Comparison of ENCODE assay signal across 31 cellular contexts in the genomic region with DNA sequence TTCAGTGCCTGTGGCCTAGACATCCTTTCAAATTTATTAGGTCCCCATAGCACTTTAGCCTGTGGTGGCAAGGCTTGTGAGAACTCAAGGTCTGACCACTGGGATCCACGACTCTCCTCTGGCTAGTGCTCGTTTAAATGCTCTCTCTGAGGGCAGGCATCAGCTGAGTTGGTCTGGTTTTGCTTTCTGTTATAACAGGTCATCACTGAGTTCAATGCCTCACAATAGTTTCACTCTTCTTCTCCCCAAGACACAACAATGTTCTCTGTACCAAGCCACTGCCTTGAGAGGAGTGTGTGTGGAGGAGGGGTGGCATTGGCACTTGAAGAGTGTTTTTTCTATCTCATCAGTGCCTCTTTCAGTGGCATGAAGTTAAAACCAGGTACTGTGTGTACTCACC. TPM values are rescaled to one million over a fixed set of nuclear protein-coding genes. Genes with fewer than 3 reads are reported as not detected.
DNase-seq lines count a peak whose midpoint lies in the region; ATAC-seq, FAIRE-seq and TF ChIP-seq lines count a peak whose summit lies in the region.
"Had no signal": no experiment of that assay in that cellular context is flagged by ENCODE, and none has a peak within 500 bp of the region (broad histone marks: within the 10 kb centered on the region; RNA-seq: fewer than 3 reads in every experiment).

No MANE protein-coding gene starts in this region.

- POLR2A ChIA-PET in GM12878 (lab: Charles Lee) = no interaction called here

- TF ChIP-seq CTCF in GM12878 (IDR thresholded peaks at IDR 0.05 in 2 of 3, conservative IDR thresholded peaks at IDR 0.05 in 1 of 3; ENCODE audit: control insufficient read depth in 2 of 3, extremely low read depth in 1 of 3, insufficient read depth in 1 of 3, low read depth in 3 of 3, low read length in 3 of 3) = no peak

- SMC1A ChIA-PET in GM12878 (lab: Charles Lee; ENCODE audit: uncharacterized antibody, unreplicated experiment) = no interaction called here

- no peak overlapping the region for H3K27ac ChIP-seq in GM12878 (ENCODE audit: control insufficient read depth, insufficient read depth)
- H3K27ac ChIP-seq: esophagus muscularis mucosa, prostate gland, stomach had no signal

- TF ChIP-seq POLR2A in GM12878 (IDR thresholded peaks at IDR 0.05; ENCODE audit: low read depth, low read length) = no peak

- H3K9me3 ChIP-seq in GM12878 (replicated peaks; ENCODE audit: control insufficient read depth, insufficient read depth, low read length) (no peaks in the 10 kb centered on the region; the same call in none of the 3 replicates), HAP-1 (no peaks in the 10 kb centered on the region)
- H3K9me3 ChIP-seq: prostate gland had no signal

- WGBS in GM12878 (ENCODE audit: insufficient coverage, insufficient replicate concordance, low lambda C conversion rate, missing lambda C conversion rate) = 0% methylated on average over 2 of the region's 2 CpGs

- intact Hi-C loops in GM12878 (cut with micrococcal nuclease; ENCODE audit: unreplicated experiment) = loop anchor here (2.0 kb wide), 4 partner anchors 162 to 230 kb away; a partner anchor contains a TSS

- H3K4me1 ChIP-seq in GM12878 (ENCODE audit: control insufficient read depth, insufficient read depth, low read length) (peaks cover 5% of the 10 kb centered on the region; the same call in 1 of the 2 replicates), HAP-1 (no peaks in the 10 kb centered on the region)
- H3K4me1 ChIP-seq: esophagus muscularis mucosa, prostate gland, stomach had no signal

- H2AFZ ChIP-seq in GM12878 (ENCODE audit: control insufficient read depth, low read depth, low read length) = peak overlapping the region; percentile 69

- ATAC-seq in GM18867 (IDR thresholded peaks at IDR 0.05; ENCODE audit: unreplicated experiment) (peak; percentile 73), GM21515 (IDR thresholded peaks at IDR 0.05; ENCODE audit: unreplicated experiment) (peak; percentile 61), HG02981 (IDR thresholded peaks at IDR 0.05; ENCODE audit: unreplicated experiment) (peak; percentile 61), GM12878 (peak; percentile 75)
- ATAC-seq: left lobe of liver had no signal

- H3K27me3 ChIP-seq in GM12878 (replicated peaks in 1 of 2; ENCODE audit: control insufficient read depth in 2 of 2, insufficient read depth in 2 of 2, low read length in 1 of 2) (no peaks in the 10 kb centered on the region), HAP-1 (ENCODE audit: low read depth) (no peaks in the 10 kb centered on the region)
- H3K27me3 ChIP-seq: esophagus muscularis mucosa, stomach had no signal

- DNase-seq in GM12878 (ENCODE audit: low read depth, low spot score) (peak; percentile 24), HAP-1 (ENCODE audit: low spot score in 2 of 2) (no peak)
- no peak for DNase-seq in stimulated activated naive CD4-positive, alpha-beta T cell treated with Interleukin-2 at 50 U/mL for 16 hours (lab: John Stamatoyannopoulos, UW)
- DNase-seq in stimulated activated CD4-positive, alpha-beta T cell treated with anti-CD3 and anti-CD28 coated beads, Interleukin-2, amount 100 ng/mL, for 24 hours = no peak
- DNase-seq: activated CD4-positive, alpha-beta T cell treated with anti-CD3 and anti-CD28 coated beads, Interleukin-2, amount 10 ng/mL, durations not matched to agents 7 days and 5 days; activated naive CD4-positive, alpha-beta T cell treated with anti-CD3 and anti-CD28 coated beads, Interleukin-2, amount 50 U/mL, for 16 hours; CD8-positive, alpha-beta memory T cell; DMS79 treated with DMSO at 0.1 percent for 48 hours; effector CD8-positive, alpha-beta T cell; Karpas-422; midbrain; NCI-H1092 treated with DMSO at 0.1 percent for 48 hours; NCI-H748 treated with DMSO at 0.1 percent for 48 hours; SHP77 treated with DMSO at 0.1 percent for 48 hours; stimulated activated CD4-positive, alpha-beta T cell treated with anti-CD3 and anti-CD28 coated beads, Interleukin-2, amount 100 ng/mL, for 48 hours; stomach; trophoblast cell had no signal

- BruUV-seq in GM12878 (replicated peaks; lab: Mats Ljungman, UMichigan) = no TSS peak

- no peak for TF ChIP-seq RAD21 in GM12878 (IDR thresholded peaks at IDR 0.05; ENCODE audit: insufficient read depth, low read depth, low read length)

- H3K36me3 ChIP-seq in GM12878 (ENCODE audit: control insufficient read depth in 2 of 2, insufficient read depth in 2 of 2, low read length in 1 of 2) = no peaks in the 10 kb centered on the region
- no peaks in the 10 kb centered on the region for H3K36me3 ChIP-seq in HAP-1 (replicated peaks)
- H3K36me3 ChIP-seq: esophagus muscularis mucosa, prostate gland, stomach had no signal

- TF ChIP-seq EP300 in GM12878 (IDR thresholded peaks at IDR 0.05; ENCODE audit: borderline replicate concordance in 1 of 2, control insufficient read depth in 1 of 2, low read depth in 2 of 2, low read length in 2 of 2) = no peak

- no peaks in the 10 kb centered on the region for H3K79me2 ChIP-seq in GM12878 (ENCODE audit: control insufficient read depth, insufficient read depth, low read length)

- peak; percentile 54 for FAIRE-seq in GM12878 (lab: Jason Lieb, UNC)
- FAIRE-seq: astrocyte, HTR-8/SVneo had no signal

- H3K9ac ChIP-seq in GM12878 (ENCODE audit: control insufficient read depth, insufficient read depth, low read length) = no peak overlapping the region

- in situ Hi-C loops in GM12878 (cut with MboI) = no loop called here
- in situ Hi-C loops in HAP-1 (cut with MboI; ENCODE audit: low sequenced_read_pairs) = no loop called here

- H3K4me2 ChIP-seq in GM12878 (ENCODE audit: control insufficient read depth, insufficient read depth) = peak overlapping the region; percentile 48

- H3K4me3 ChIP-seq in GM12878 = no peak overlapping the region
- no peak overlapping the region for H3K4me3 ChIP-seq in HAP-1
- H3K4me3 ChIP-seq: esophagus muscularis mucosa, prostate gland, stomach had no signal

- RAD21 ChIA-PET in GM12878 (lab: Charles Lee; ENCODE audit: unreplicated experiment) = interaction anchor here (1.3 kb wide), 1 partner anchor 212 kb away, joined by 4 read pairs; no protein-coding TSS in a partner anchor

- no peaks in the 10 kb centered on the region for H4K20me1 ChIP-seq in GM12878 (ENCODE audit: control insufficient read depth, insufficient read depth)

- CTCF ChIA-PET in GM12878 (lab: Yijun Ruan, JAX) = no interaction called here

TF ChIP-seq in GM12878, 131 proteins besides CTCF, POLR2A, EP300 and RAD21 (continues in another document):
- TF ChIP-seq, protein P1, sequence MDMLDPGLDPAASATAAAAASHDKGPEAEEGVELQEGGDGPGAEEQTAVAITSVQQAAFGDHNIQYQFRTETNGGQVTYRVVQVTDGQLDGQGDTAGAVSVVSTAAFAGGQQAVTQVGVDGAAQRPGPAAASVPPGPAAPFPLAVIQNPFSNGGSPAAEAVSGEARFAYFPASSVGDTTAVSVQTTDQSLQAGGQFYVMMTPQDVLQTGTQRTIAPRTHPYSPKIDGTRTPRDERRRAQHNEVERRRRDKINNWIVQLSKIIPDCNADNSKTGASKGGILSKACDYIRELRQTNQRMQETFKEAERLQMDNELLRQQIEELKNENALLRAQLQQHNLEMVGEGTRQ (IDR thresholded peaks at IDR 0.05; ENCODE audit: borderline replicate concordance, low read depth, low read length) = no peak
- TF ChIP-seq, protein P2, sequence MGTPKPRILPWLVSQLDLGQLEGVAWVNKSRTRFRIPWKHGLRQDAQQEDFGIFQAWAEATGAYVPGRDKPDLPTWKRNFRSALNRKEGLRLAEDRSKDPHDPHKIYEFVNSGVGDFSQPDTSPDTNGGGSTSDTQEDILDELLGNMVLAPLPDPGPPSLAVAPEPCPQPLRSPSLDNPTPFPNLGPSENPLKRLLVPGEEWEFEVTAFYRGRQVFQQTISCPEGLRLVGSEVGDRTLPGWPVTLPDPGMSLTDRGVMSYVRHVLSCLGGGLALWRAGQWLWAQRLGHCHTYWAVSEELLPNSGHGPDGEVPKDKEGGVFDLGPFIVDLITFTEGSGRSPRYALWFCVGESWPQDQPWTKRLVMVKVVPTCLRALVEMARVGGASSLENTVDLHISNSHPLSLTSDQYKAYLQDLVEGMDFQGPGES (IDR thresholded peaks at IDR 0.05) = no peak
- TF ChIP-seq NFYA (IDR thresholded peaks at IDR 0.05; ENCODE audit: borderline replicate concordance, low read depth, low read length) (no peak), TBL1XR1 (IDR thresholded peaks at IDR 0.05; ENCODE audit: low read depth, low read length) (no peak)

RNA-seq across cellular contexts. Expression of a gene that starts 7.6 kb away (rescaled TPM):
- total RNA-seq in GM12878 (2013; cell fraction: nucleolus; rRNA removed) = 231 and 236 TPM in 2 replicates
- total RNA-seq in GM12878 (2014; rRNA removed) (0.38 TPM in 1 of 2 replicates, not detected in the other), GM12878 (2014; rRNA removed; fragmentation: Illumina TruSeq; extraction: Trizol) (not detected in 2 replicates), GM12878 (2021) (not detected in 2 replicates)
- polyA plus RNA-seq in GM12878 (2011; ENCODE audit: low read depth) = not detected
- polyA plus RNA-seq in GM12878 (2011; rRNA removed) (2.1 and 3.4 TPM in 2 replicates), GM12878 (2014; fragmentation: Illumina TruSeq; extraction: Trizol) (not detected in 2 replicates), GM12878 (2014; fragmentation: Nextera tagmentation; extraction: Ambion mirVana) (not detected), GM12878 (2014; rRNA removed) (not detected in 2 replicates), GM12878 (2016; fragmentation: Nextera tagmentation; extraction: Ambion mirVana) (not detected)
- polyA plus RNA-seq in GM12878 (2011; cell fraction: cytosol; rRNA removed) = 0.07 and 0.12 TPM in 2 replicates
- polyA plus RNA-seq in GM12878 (2011; cell fraction: nucleus; rRNA removed) = 6.2 and 6.7 TPM in 2 replicates
- polyA plus RNA-seq in GM12878 (2012) = not detected in 2 replicates
- polyA minus RNA-seq in GM12878 (2011; rRNA and poly(A)+ RNA removed) = 26.3 and 30.4 TPM in 2 replicates
- not detected in 2 replicates for polyA minus RNA-seq in GM12878 (2011; cell fraction: cytosol; rRNA and poly(A)+ RNA removed)
- polyA minus RNA-seq in GM12878 (2011; cell fraction: nucleus; rRNA and poly(A)+ RNA removed) = 49.4 and 68.4 TPM in 2 replicates
- total RNA-seq: activated CD4-positive, alpha-beta T cell treated with anti-CD3 and anti-CD28 coated beads, Interleukin-2, amount 10 ng/mL, durations not matched to agents 7 days and 5 days; astrocyte; CD8-positive, alpha-beta memory T cell; cerebellum; esophagus muscularis mucosa; glomerular endothelial cell; H4; left lobe of liver; neural crest cell; skeletal muscle tissue; stomach; T-helper 1 cell treated with Interleukin-12 subunit alpha and Interleukin-12 subunit beta and Interleukin-4 antibody, amounts not matched to agents 30 ng/mL and 1 ng/mL, for 36 hours had no signal
- polyA plus RNA-seq: CD8-positive, alpha-beta memory T cell; stomach had no signal

RNA-seq across cellular contexts. Expression of a gene that starts 29.2 kb away (rescaled TPM):
- 211 and 214 TPM in 2 replicates for total RNA-seq in GM12878 (2013; cell fraction: nucleolus; rRNA removed)
- total RNA-seq in GM12878 (2014; rRNA removed) = not detected in 2 replicates
- not detected in 2 replicates for total RNA-seq in GM12878 (2014; rRNA removed; fragmentation: Illumina TruSeq; extraction: Trizol)
- not detected in 2 replicates for total RNA-seq in GM12878 (2021)
- not detected for polyA plus RNA-seq in GM12878 (2011; ENCODE audit: low read depth)
- 1.6 and 3.0 TPM in 2 replicates for polyA plus RNA-seq in GM12878 (2011; rRNA removed)
- polyA plus RNA-seq in GM12878 (2011; cell fraction: cytosol; rRNA removed) = 0.06 TPM in 1 of 2 replicates, not detected in the other
- polyA plus RNA-seq in GM12878 (2011; cell fraction: nucleus; rRNA removed) = 5.0 and 5.2 TPM in 2 replicates
- not detected in 2 replicates for polyA plus RNA-seq in GM12878 (2012)
- polyA plus RNA-seq in GM12878 (2014; fragmentation: Illumina TruSeq; extraction: Trizol) = not detected in 2 replicates
- polyA plus RNA-seq in GM12878 (2014; fragmentation: Nextera tagmentation; extraction: Ambion mirVana) = not detected
- not detected in 2 replicates for polyA plus RNA-seq in GM12878 (2014; rRNA removed)
- not detected for polyA plus RNA-seq in GM12878 (2016; fragmentation: Nextera tagmentation; extraction: Ambion mirVana)
- 24.2 and 28.9 TPM in 2 replicates for polyA minus RNA-seq in GM12878 (2011; rRNA and poly(A)+ RNA removed)
- polyA minus RNA-seq in GM12878 (2011; cell fraction: cytosol; rRNA and poly(A)+ RNA removed) = not detected in 2 replicates
- 32.3 and 44.6 TPM in 2 replicates for polyA minus RNA-seq in GM12878 (2011; cell fraction: nucleus; rRNA and poly(A)+ RNA removed)
- total RNA-seq: activated CD4-positive, alpha-beta T cell treated with anti-CD3 and anti-CD28 coated beads, Interleukin-2, amount 10 ng/mL, durations not matched to agents 7 days and 5 days; astrocyte; CD8-positive, alpha-beta memory T cell; cerebellum; esophagus muscularis mucosa; glomerular endothelial cell; H4; left lobe of liver; neural crest cell; prostate gland; skeletal muscle tissue; stomach; T-helper 1 cell treated with Interleukin-12 subunit alpha and Interleukin-12 subunit beta and Interleukin-4 antibody, amounts not matched to agents 30 ng/mL and 1 ng/mL, for 36 hours had no signal
- polyA plus RNA-seq: CD8-positive, alpha-beta memory T cell; stomach had no signal
